In the genomic region with DNA sequence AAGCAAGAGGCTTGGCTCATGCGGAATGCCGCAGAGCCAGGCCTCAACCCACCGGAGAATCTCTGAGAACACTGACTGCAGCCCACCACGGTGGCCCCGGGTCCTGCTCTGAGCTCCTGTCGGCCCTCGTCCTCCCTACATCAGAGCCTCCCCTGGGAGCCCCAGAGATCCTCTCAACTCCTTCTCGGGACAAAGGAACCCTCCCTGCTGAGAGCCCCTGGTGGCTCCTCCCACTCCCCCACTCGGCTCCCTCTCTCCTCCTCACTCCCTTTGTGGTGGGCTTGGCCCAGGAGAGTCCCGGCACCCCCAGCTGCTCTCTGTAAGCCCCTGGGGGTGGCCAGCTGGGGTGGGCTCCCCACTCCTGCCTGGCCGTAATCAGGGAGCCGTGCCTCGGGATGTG, we compare ENCODE assay signal across 8 cellular contexts. TPM values are rescaled to one million over a fixed set of nuclear protein-coding genes. Genes with fewer than 3 reads are reported as not detected.
DNase-seq lines count a peak whose midpoint lies in the region; ATAC-seq and TF ChIP-seq lines count a peak whose summit lies in the region.

No MANE protein-coding gene starts in this region.

- peak overlapping the region; percentile 94 for H3K27ac ChIP-seq in KOPT-K1 (ENCODE audit: low read depth, low read length, poor library complexity, severe bottlenecking)
- H3K27ac ChIP-seq in tibial nerve, result peak overlapping the region; percentile 86 to 99 (median 90)

- intact Hi-C loops in lower leg skin (cut with DNase I; ENCODE audit: low total_unique reads), result no loop called here

- no peaks in the 10 kb centered on the region for H3K27me3 ChIP-seq in tibial nerve

- H3K4me3 ChIP-seq in astrocyte of the spinal cord (ENCODE audit: low read depth, low read length) (peak overlapping the region; percentile 43), lower leg skin (ENCODE audit: low read depth, poor library complexity, severe bottlenecking) (peak overlapping the region; percentile 23), tibial nerve (peak overlapping the region; percentile 39 to 67 (median 59))

- TF ChIP-seq POLR2A in lower leg skin (IDR thresholded peaks at IDR 0.05) (no peak), tibial nerve (IDR thresholded peaks at IDR 0.05) (no peak)

- TF ChIP-seq CTCF in astrocyte of the spinal cord (IDR thresholded peaks at IDR 0.05; ENCODE audit: low read depth, low read length) (no peak), lower leg skin (IDR thresholded peaks at IDR 0.05) (no peak), tibial nerve (IDR thresholded peaks at IDR 0.05) (no peak)

- H3K9me3 ChIP-seq in KOPT-K1 (ENCODE audit: insufficient read depth, low read length, poor library complexity, severe bottlenecking), result no peaks in the 10 kb centered on the region
- H3K9me3 ChIP-seq in tibial nerve, result no peaks in the 10 kb centered on the region

- peaks cover 5 to 70% (median 56%) of the 10 kb centered on the region in 4 donors for H3K4me1 ChIP-seq in tibial nerve

- DNase-seq in astrocyte of the spinal cord (ENCODE audit: low read depth, low spot score) (peak; percentile 44), lower leg skin (ENCODE audit: low spot score in 2 of 2) (no peak), tibial nerve (ENCODE audit: low spot score in 2 of 2) (no peak), DMS153 treated with DMSO at 0.1 percent for 48 hours (lab: John Stamatoyannopoulos, UW; ENCODE audit: unreplicated experiment) (no peak)

- no peak for TF ChIP-seq EP300 in tibial nerve (IDR thresholded peaks at IDR 0.05)

- H3K36me3 ChIP-seq in KOPT-K1 (ENCODE audit: insufficient read depth, low read length) (no peaks in the 10 kb centered on the region), tibial nerve (no peaks in the 10 kb centered on the region)

- in situ Hi-C loops in astrocyte of the spinal cord (cut with HindIII; ENCODE audit: low sequenced_read_pairs), result no loop called here

- ATAC-seq in GM18502 (IDR thresholded peaks at IDR 0.05; ENCODE audit: poor library complexity, unreplicated experiment) (peak; percentile 5), GM21786 (IDR thresholded peaks at IDR 0.05; ENCODE audit: unreplicated experiment) (no peak), HG02588 (IDR thresholded peaks at IDR 0.05; ENCODE audit: unreplicated experiment) (no peak)

- 11 to 12% methylated on average over 13 of the region's 13 CpGs for WGBS in lower leg skin, 2 donors
- 5 to 11% methylated on average over 12 to 13 of the region's 13 CpGs for whole genome bisulfite sequencing in tibial nerve, 2 donors

RNA-seq across cellular contexts. Expression of gene INF2, which starts 11.1 kb away (rescaled TPM):
- total RNA-seq in lower leg skin, result 100 to 1,000 TPM in 1 of 4 donors, 10 to 100 TPM in 3; 63.8 to 121 (median 83.9) TPM
- 100 to 1,000 TPM; 217 to 256 (median 239) TPM for total RNA-seq in tibial nerve

RNA-seq across cellular contexts. Expression of gene ADSS1, which starts 45.7 kb away (rescaled TPM):
- 1 to 10 TPM; 5.5 to 8.7 (median 7.2) TPM for total RNA-seq in lower leg skin
- total RNA-seq in tibial nerve, result 10 to 100 TPM in 1 of 4 donors, 1 to 10 TPM in 3; 4.8 to 11.4 (median 6.3) TPM
